In genomic region chr11:3723014-3723708, GRCh38 we compare ENCODE assay signal across 9 cellular contexts. TPM values are rescaled to one million over a fixed set of nuclear protein-coding genes. Genes with fewer than 3 reads are reported as not detected.
DNase-seq lines count a peak whose midpoint lies in the region; ATAC-seq, FAIRE-seq and TF ChIP-seq lines count a peak whose summit lies in the region.
"Had no signal": no experiment of that assay in that cellular context is flagged by ENCODE, and none has a peak within 500 bp of the region (broad histone marks: within the 10 kb centered on the region; RNA-seq: fewer than 3 reads in every experiment).

No MANE protein-coding gene starts in this region.

- H3K4me1 ChIP-seq in smooth muscle cell (ENCODE audit: low read depth) = no peaks in the 10 kb centered on the region
- no peaks in the 10 kb centered on the region for H3K4me1 ChIP-seq in kidney (ENCODE audit: control insufficient read depth in 1 of 2, insufficient read depth in 1 of 2, low read depth in 1 of 2, low read length in 2 of 2)

- H3K4me3 ChIP-seq in fibroblast of the aortic adventitia (ENCODE audit: low read depth, low read length) = no peak overlapping the region
- no peak overlapping the region for H3K4me3 ChIP-seq in smooth muscle cell
- H3K4me3 ChIP-seq in kidney (ENCODE audit: low read length in 2 of 2) = no peak overlapping the region

- no peaks in the 10 kb centered on the region for H3F3A ChIP-seq in smooth muscle cell (ENCODE audit: low read depth)

- ATAC-seq in GM21381 (IDR thresholded peaks at IDR 0.05; ENCODE audit: unreplicated experiment) = no peak

- H3K36me3 ChIP-seq in smooth muscle cell (ENCODE audit: low read depth) = peaks cover 33% of the 10 kb centered on the region
- H3K36me3 ChIP-seq in kidney (ENCODE audit: control insufficient read depth in 1 of 2, insufficient read depth in 2 of 2, low read length in 2 of 2) = peaks cover 24 to 44% of the 10 kb centered on the region in 2 donors

- FAIRE-seq in kidney (lab: Jason Lieb, UNC) = no peak

- no peaks in the 10 kb centered on the region for H3K27me3 ChIP-seq in smooth muscle cell (ENCODE audit: low read depth)

- intact Hi-C loops in kidney (cut with DNase I) = no loop called here

- H3K9ac ChIP-seq in smooth muscle cell (ENCODE audit: low read depth) (no peak overlapping the region), kidney (ENCODE audit: low read length in 2 of 2) (no peak overlapping the region)

- no peaks in the 10 kb centered on the region for H4K20me1 ChIP-seq in smooth muscle cell (ENCODE audit: low read depth)

- H3K27ac ChIP-seq in smooth muscle cell (ENCODE audit: low read depth) = peak overlapping the region; percentile 45
- H3K27ac ChIP-seq in substantia nigra (ENCODE audit: low read depth, low read length, poor library complexity, severe bottlenecking) = no peak overlapping the region
- H3K27ac ChIP-seq in kidney (ENCODE audit: low read depth in 2 of 2, low read length in 2 of 2) = no peak overlapping the region

- no peak overlapping the region for H2AFZ ChIP-seq in smooth muscle cell (ENCODE audit: low read depth)

- DNase-seq in H4 (ENCODE audit: low spot score) = peak; percentile 88
- peak; percentile 77 for DNase-seq in SIG-M5 treated with dmso at 0.1 percent for 504 hours (lab: John Stamatoyannopoulos, UW; ENCODE audit: unreplicated experiment)
- DNase-seq in fibroblast of the aortic adventitia (ENCODE audit: low read depth) = peak; percentile 99
- no peak for DNase-seq in smooth muscle cell (lab: John Stamatoyannopoulos, UW; ENCODE audit: unreplicated experiment)
- no peak for DNase-seq in putamen (ENCODE audit: low spot score)
- DNase-seq in substantia nigra (lab: John Stamatoyannopoulos, UW) = no peak
- DNase-seq in kidney = no peak
- DNase-seq: NCI-H2029 had no signal

- WGBS in smooth muscle cell (ENCODE audit: low lambda C conversion rate) = 52% methylated on average over 6 of the region's 6 CpGs

- peaks cover 3% of the 10 kb centered on the region for H3K79me2 ChIP-seq in smooth muscle cell (ENCODE audit: low read depth)

- no peaks in the 10 kb centered on the region for H3K9me3 ChIP-seq in smooth muscle cell (replicated peaks; ENCODE audit: low read depth)
- no peaks in the 10 kb centered on the region for H3K9me3 ChIP-seq in kidney (ENCODE audit: control insufficient read depth in 1 of 2, low read length in 2 of 2)

- TF ChIP-seq CTCF in fibroblast of the aortic adventitia (IDR thresholded peaks at IDR 0.05; ENCODE audit: insufficient read depth, low read length) = no peak
- TF ChIP-seq CTCF in smooth muscle cell (IDR thresholded peaks at IDR 0.05; ENCODE audit: borderline replicate concordance, insufficient read depth, poor library complexity, severe bottlenecking) = no peak
- no peak for TF ChIP-seq CTCF in kidney (IDR thresholded peaks at IDR 0.05; ENCODE audit: borderline replicate concordance, extremely low read depth, insufficient read depth)

- no peak overlapping the region for H3K4me2 ChIP-seq in smooth muscle cell

RNA-seq across cellular contexts. Expression of gene CHRNA10, which starts 52.0 kb away (rescaled TPM):
- total RNA-seq in H4 (2014; rRNA removed; shearing (Covaris generic)) = 0.18 and 0.91 TPM in 2 replicates
- 0.57 and 1.1 TPM in 2 replicates for total RNA-seq in fibroblast of the aortic adventitia (ENCODE audit: low replicate concordance)
- 0.58 and 1.0 TPM in 2 replicates for total RNA-seq in smooth muscle cell
- polyA plus RNA-seq in smooth muscle cell = 0.41 and 2.3 TPM in 2 replicates
- 1.2 TPM for total RNA-seq in kidney
- polyA plus RNA-seq in kidney (ENCODE audit: insufficient read depth, low read depth, low replicate concordance) = 0.39 TPM

Comparison
In these comparisons a context has a peak if more than half of its experiments do, and no peak if none do; other contexts are left out.
1. DNase-seq: peak in H4 (single experiment), SIG-M5 treated with dmso at 0.1 percent for 504 hours (single experiment) and fibroblast of the aortic adventitia (single experiment); none in smooth muscle cell (single experiment), putamen (single experiment), substantia nigra (0 of 49) and kidney (single experiment).